ENCODE assay signal across 10 cellular contexts in genomic region chr7:17773289-17773626, GRCh38.
A peak's percentile ranks its signal among the peaks of the same experiment; 100 is the strongest.
DNase-seq lines count a peak whose midpoint lies in the region; ATAC-seq and TF ChIP-seq lines count a peak whose summit lies in the region.
"Had no signal": no experiment of that assay in that cellular context is flagged by ENCODE, and none has a peak within 500 bp of the region (broad histone marks: within the 10 kb centered on the region; RNA-seq: fewer than 3 reads in every experiment).

No MANE protein-coding gene starts in this region.

- no peak overlapping the region for H4K5ac ChIP-seq in H9 (ENCODE audit: insufficient read length, low read depth, low read length)

- H3K4me3 Mint-ChIP-seq in H9 = no peak overlapping the region
- H3K4me3 Mint-ChIP-seq: T-cell had no signal

- H3K18ac ChIP-seq in H9 (ENCODE audit: insufficient read length, low read depth, low read length) = no peak overlapping the region

- TF ChIP-seq CTCF in adrenal gland (IDR thresholded peaks at IDR 0.05) = no peak
- TF ChIP-seq CTCF in H9 (conservative IDR thresholded peaks at IDR 0.05) = no peak

- H4K20me1 ChIP-seq in H9 (ENCODE audit: control insufficient read depth, insufficient read depth, insufficient read length) = no peaks in the 10 kb centered on the region

- H3K9ac ChIP-seq in H9 (ENCODE audit: extremely low read depth, insufficient read length, low read length) = no peak overlapping the region

- H3K9me3 Mint-ChIP-seq in H9 = no peaks in the 10 kb centered on the region
- H3K9me3 Mint-ChIP-seq: T-cell had no signal

- H3K14ac ChIP-seq in H9 (ENCODE audit: insufficient read depth, low read length) = no peak overlapping the region

- 73 to 78% (median 76%) methylated on average over 4 of the region's 4 CpGs for WGBS in adrenal gland, 4 donors
- WGBS in H9 (ENCODE audit: extremely low coverage, insufficient read length, low lambda C conversion rate) = no CpG with 5 or more reads among the region's 4 CpGs

- intact Hi-C loops in adrenal gland (cut with DNase I) = no loop called here

- no peak overlapping the region for H3K27ac Mint-ChIP-seq in H9
- H3K27ac Mint-ChIP-seq: T-cell had no signal

- H2AK5ac ChIP-seq in H9 (ENCODE audit: insufficient read length, low read length) = no peak overlapping the region

- H3K4me3 ChIP-seq in adrenal gland = no peak overlapping the region

- H3K23me2 ChIP-seq in H9 (ENCODE audit: insufficient read length, low read depth, low read length, poor library complexity, severe bottlenecking) = no peaks in the 10 kb centered on the region

- H3K4ac ChIP-seq in H9 (ENCODE audit: low read depth, low read length) = no peak overlapping the region

- H3K56ac ChIP-seq in H9 (ENCODE audit: insufficient read length, low read depth, low read length) = no peak overlapping the region

- H3K23ac ChIP-seq in H9 (ENCODE audit: insufficient read length, low read depth, low read length) = no peak overlapping the region

- no peaks in the 10 kb centered on the region for H3K79me1 ChIP-seq in H9 (ENCODE audit: insufficient read depth, low read depth, low read length, poor library complexity, severe bottlenecking)

- no peak overlapping the region for H4K91ac ChIP-seq in H9 (ENCODE audit: insufficient read length, low read depth, low read length)

- ATAC-seq in left lobe of liver (peak; percentile 75), HG03045 (IDR thresholded peaks at IDR 0.05; ENCODE audit: unreplicated experiment) (no peak)
- ATAC-seq: T-cell had no signal

- H3K9me3 ChIP-seq in adrenal gland (replicated peaks in 1 of 3) (no peaks in the 10 kb centered on the region), H9 (ENCODE audit: control insufficient read depth, low read depth, low read length) (no peaks in the 10 kb centered on the region)

- H3K27me3 ChIP-seq in adrenal gland (no peaks in the 10 kb centered on the region), H9 (ENCODE audit: insufficient read depth, low read length) (no peaks in the 10 kb centered on the region)

- no peak overlapping the region for H3T11ph ChIP-seq in H9 (ENCODE audit: low read length)

- no peak overlapping the region for H4K8ac ChIP-seq in H9 (replicated peaks; ENCODE audit: insufficient read length, low read depth, low read length)

- no peak overlapping the region for H2BK15ac ChIP-seq in H9 (ENCODE audit: low read depth, low read length)

- H3K4me1 ChIP-seq in adrenal gland (replicated peaks in 1 of 2) = peaks cover 2 to 6% of the 10 kb centered on the region in 2 donors
- H3K4me1 ChIP-seq in H9 (ENCODE audit: insufficient read depth, low read length) = peaks cover 7% of the 10 kb centered on the region; the same call in 1 of the 2 replicates

- H2AFZ ChIP-seq in H9 (ENCODE audit: low read length) = no peak overlapping the region

- no peaks in the 10 kb centered on the region for H3K79me2 ChIP-seq in H9 (ENCODE audit: insufficient read depth, low read length)

- peak; percentile 92 to 95 for DNase-seq in AML-193 (lab: John Stamatoyannopoulos, UW)
- DNase-seq in KG1 (lab: John Stamatoyannopoulos, UW) = peak; percentile 5
- DNase-seq in adrenal gland = peak in 5 of 7 donors; percentile 24 to 64 (median 48)
- DNase-seq in left lobe of liver (ENCODE audit: low spot score) = no peak
- DNase-seq in NCI-H345 treated with DMSO at 0.1 percent for 48 hours (lab: John Stamatoyannopoulos, UW; ENCODE audit: unreplicated experiment) = no peak
- DNase-seq in H9 = no peak
- no peak for DNase-seq in D341Med (ENCODE audit: low spot score)
- DNase-seq: caudate nucleus had no signal

- no peak for TF ChIP-seq POLR2A in adrenal gland (IDR thresholded peaks at IDR 0.05)

- no peaks in the 10 kb centered on the region for H3K36me3 Mint-ChIP-seq in H9 (ENCODE audit: insufficient read depth in 1 of 3, low read depth in 3 of 3)
- H3K36me3 Mint-ChIP-seq: T-cell had no signal

- no peak overlapping the region for H3K4me2 ChIP-seq in H9 (ENCODE audit: insufficient read depth, insufficient read length, low read length)

- H3K4me1 Mint-ChIP-seq in H9 = peaks cover 22 to 30% of the 10 kb centered on the region in 2 experiments

- no peak overlapping the region for H2BK120ac ChIP-seq in H9 (ENCODE audit: low read depth, low read length, poor library complexity, severe bottlenecking)

- H3K27ac ChIP-seq in adrenal gland = no peak overlapping the region
- no peak overlapping the region for H3K27ac ChIP-seq in H9 (ENCODE audit: insufficient read length, low read depth, low read length)

- H3K27me3 Mint-ChIP-seq in H9 (ENCODE audit: low read depth) = peaks cover 2% of the 10 kb centered on the region
- H3K27me3 Mint-ChIP-seq: T-cell had no signal

- no peak overlapping the region for H2BK5ac ChIP-seq in H9 (ENCODE audit: insufficient read length, low read length)

- H2BK20ac ChIP-seq in H9 (ENCODE audit: low read depth, low read length, poor library complexity, severe bottlenecking) = no peak overlapping the region

- no peaks in the 10 kb centered on the region for H3K36me3 ChIP-seq in adrenal gland (replicated peaks in 1 of 2)

- no peak overlapping the region for H2BK12ac ChIP-seq in H9 (ENCODE audit: insufficient read length, low read depth, low read length)

Comparison
In these comparisons a context has a peak if more than half of its experiments do, and no peak if none do; other contexts are left out.
1. DNase-seq: peak in AML-193 (2 of 2), KG1 (single experiment) and adrenal gland (5 of 7); none in left lobe of liver (single experiment), NCI-H345 treated with DMSO at 0.1 percent for 48 hours (single experiment), H9 (single experiment) and D341Med (single experiment).